ENCODE assay signal across 18 cellular contexts in genomic region chr4:44928062-44928380, GRCh38.
"Had no signal": no experiment of that assay in that cellular context is flagged by ENCODE, and none has a peak within 500 bp of the region (broad histone marks: within the 10 kb centered on the region; RNA-seq: fewer than 3 reads in every experiment).

No MANE protein-coding gene starts in this region.

- H3K36me3 ChIP-seq: esophagus muscularis mucosa, gastrocnemius medialis, left lung, lower lobe of right lung, right lobe of liver, suprapubic skin, thyroid gland, uterus had no signal

- DNase-seq: effector memory CD8-positive, alpha-beta T cell; gastrocnemius medialis; islet precursor cell; left lung; lower lobe of right lung; psoas muscle; retina; right lobe of liver; stimulated activated CD4-positive, alpha-beta T cell treated with anti-CD3 and anti-CD28 coated beads, Interleukin-4, amount 100 ng/mL, for 1 hour; stimulated activated CD8-positive, alpha-beta memory T cell treated with anti-CD3 and anti-CD28 coated beads, Interleukin-4, amount 100 ng/mL, for 48 hours; stimulated activated naive CD8-positive, alpha-beta T cell treated with anti-CD3 and anti-CD28 coated beads, Interleukin-15, Interleukin-2, amounts not matched to agents 100 U/mL and 50 U/mL, for 24 hours; thyroid gland; uterus had no signal

- H3K27ac ChIP-seq: epithelial cell of prostate, esophagus muscularis mucosa, gastrocnemius medialis, left lung, lower lobe of right lung, psoas muscle, right lobe of liver, suprapubic skin, thyroid gland, uterus had no signal

- H3K9me3 ChIP-seq: esophagus muscularis mucosa, gastrocnemius medialis, left lung, lower lobe of right lung, psoas muscle, right lobe of liver, suprapubic skin, thyroid gland, uterus had no signal

- H3K4me3 ChIP-seq: esophagus muscularis mucosa, gastrocnemius medialis, left lung, lower lobe of right lung, psoas muscle, right lobe of liver, suprapubic skin, thyroid gland, uterus had no signal

- ATAC-seq: effector memory CD8-positive, alpha-beta T cell; gastrocnemius medialis; lower lobe of right lung; natural killer cell treated with Interleukin-12 subunit alpha and Interleukin-12 subunit beta and Interleukin-15 and Interleukin-18, amount 100 ng/mL, for 72 hours; psoas muscle; stimulated activated effector memory CD8-positive, alpha-beta T cell treated with anti-CD3 and anti-CD28 coated beads, Interleukin-12 subunit alpha, Interleukin-12 subunit beta, amount 100 ng/mL, for 72 hours; stimulated activated naive CD8-positive, alpha-beta T cell treated with anti-CD3 and anti-CD28 coated beads, Interleukin-15, Interleukin-2, amounts not matched to agents 100 U/mL and 50 U/mL, for 24 hours had no signal

- H3K27me3 ChIP-seq: esophagus muscularis mucosa, gastrocnemius medialis, left lung, right lobe of liver, suprapubic skin, thyroid gland, uterus had no signal

- H3K4me1 ChIP-seq: gastrocnemius medialis, left lung, lower lobe of right lung, psoas muscle, right lobe of liver, suprapubic skin, thyroid gland, uterus had no signal
